In genomic region chr10:119871881-119872609, GRCh38 we compare ENCODE assay signal across 8 cellular contexts. TPM values are rescaled to one million over a fixed set of nuclear protein-coding genes. Genes with fewer than 3 reads are reported as not detected.
A peak's percentile ranks its signal among the peaks of the same experiment; 100 is the strongest.
DNase-seq lines count a peak whose midpoint lies in the region; ATAC-seq and TF ChIP-seq lines count a peak whose summit lies in the region.

No MANE protein-coding gene starts in this region.

- no peak for TF ChIP-seq CTCF in Panc1 (IDR thresholded peaks at IDR 0.05)

- H3K36me3 ChIP-seq in BLaER1 treated with 17β-estradiol and CSF1 and Interleukin-3, amounts not matched to agents 10 nM and 100 nM: peaks cover 0 to 44% (median 27%) of the 10 kb centered on the region in 11 experiments; a peak in 16 of 22 replicates
- no peaks in the 10 kb centered on the region; the same call in 1 of the 2 replicates for H3K36me3 ChIP-seq in Panc1 (ENCODE audit: control insufficient read depth, insufficient read depth, low read length)
- H3K36me3 ChIP-seq in urinary bladder (ENCODE audit: insufficient read depth): no peaks in the 10 kb centered on the region

- H3K4me1 ChIP-seq in BLaER1 treated with 17β-estradiol and CSF1 and Interleukin-3, amounts not matched to agents 10 nM and 100 nM: peaks cover 36 to 58% (median 48%) of the 10 kb centered on the region in 10 experiments
- H3K4me1 ChIP-seq in Panc1 (ENCODE audit: control insufficient read depth, insufficient read depth, low read length) (peaks cover 36% of the 10 kb centered on the region), urinary bladder (ENCODE audit: insufficient read depth) (no peaks in the 10 kb centered on the region)

- peaks cover 0 to 21% (median 4%) of the 10 kb centered on the region in 11 experiments; a peak in 9 of 22 replicates for H3K9me3 ChIP-seq in BLaER1 treated with 17β-estradiol and CSF1 and Interleukin-3, amounts not matched to agents 10 nM and 100 nM (replicated peaks in 1 of 11)
- no peaks in the 10 kb centered on the region for H3K9me3 ChIP-seq in Panc1 (ENCODE audit: control insufficient read depth, insufficient read depth, low read depth, low read length)

- intact Hi-C loops in Panc1 (cut with micrococcal nuclease; ENCODE audit: unreplicated experiment) (no loop called here), Right ventricle myocardium inferior (cut with DNase I) (loop anchor here (1.0 to 2.0 kb wide), 2 partner anchors 20 to 145 kb away; partner anchors contain the start of genes INPP5F and SEC23IP), posterior cingulate gyrus (cut with DNase I) (loop anchor here (1.0 to 5.0 kb wide), 2 partner anchors 145 to 276 kb away; partner anchors contain the start of genes INPP5F and TIAL1)

- under 1% methylated on average over 56 of the region's 56 CpGs for WGBS in urinary bladder

- CTCF ChIA-PET in Panc1 (lab: Charles Lee): interaction anchor here (0.6 to 1.1 kb wide), 4 partner anchors 11 to 186 kb away, joined by 3 to 14 read pairs (median 4); no protein-coding TSS in a partner anchor

- no TSS peak for BruUV-seq in Panc1 (replicated peaks; lab: Mats Ljungman, UMichigan)

- peak overlapping the region; percentile 87 to 99 (median 97) for H3K9ac ChIP-seq in BLaER1 treated with 17β-estradiol and CSF1 and Interleukin-3, amounts not matched to agents 10 nM and 100 nM

- no peaks in the 10 kb centered on the region for H3K27me3 ChIP-seq in BLaER1 treated with 17β-estradiol and CSF1 and Interleukin-3, amounts not matched to agents 10 nM and 100 nM
- no peaks in the 10 kb centered on the region for H3K27me3 ChIP-seq in Panc1 (ENCODE audit: control insufficient read depth, insufficient read depth, low read length)

- peak overlapping the region; percentile 81 to 96 (median 93) for H3K4me3 ChIP-seq in BLaER1 treated with 17β-estradiol and CSF1 and Interleukin-3, amounts not matched to agents 10 nM and 100 nM
- H3K4me3 ChIP-seq in Panc1 (ENCODE audit: low read depth in 2 of 2, low read length in 2 of 2) (peak overlapping the region; percentile 79 to 82), urinary bladder (ENCODE audit: low read depth, low read length) (peak overlapping the region; percentile 99)

- no peak for DNase-seq in Panc1 (ENCODE audit: low read depth, low spot score)
- peak; percentile 52 for DNase-seq in activated effector memory CD4-positive, alpha-beta T cell treated with Interleukin-2 at 50 U/mL for 16 hours
- DNase-seq in Right ventricle myocardium inferior (ENCODE audit: missing footprints): peak; percentile 80
- peak in 8 of 10 donors; percentile 20 to 90 (median 32) for DNase-seq in posterior cingulate gyrus

- H4K20me1 ChIP-seq in BLaER1 treated with 17β-estradiol and CSF1 and Interleukin-3, amounts not matched to agents 10 nM and 100 nM: peaks cover 46 to 52% (median 50%) of the 10 kb centered on the region in 11 experiments

- peak overlapping the region; percentile 84 to 97 (median 91) for H3K4me2 ChIP-seq in BLaER1 treated with 17β-estradiol and CSF1 and Interleukin-3, amounts not matched to agents 10 nM and 100 nM

- POLR2A ChIA-PET in Panc1 (lab: Charles Lee): interaction anchor here (0.6 to 1.0 kb wide), 4 partner anchors 12 to 201 kb away, joined by 3 to 6 read pairs (median 3); no protein-coding TSS in a partner anchor

- H3K27ac ChIP-seq in BLaER1 treated with 17β-estradiol and CSF1 and Interleukin-3, amounts not matched to agents 10 nM and 100 nM: peak overlapping the region; percentile 75 to 99 (median 97)
- H3K27ac ChIP-seq in Panc1 (ENCODE audit: low read length) (peak overlapping the region; percentile 87), urinary bladder (ENCODE audit: low read depth) (peak overlapping the region; percentile 82)

- ATAC-seq in GM19324 (IDR thresholded peaks at IDR 0.05; ENCODE audit: low FRiP score, unreplicated experiment) (peak; percentile 41), HG03432 (IDR thresholded peaks at IDR 0.05; ENCODE audit: unreplicated experiment) (peak; percentile 54), Panc1 (peak; percentile 65), Right ventricle myocardium inferior (peak; percentile 5)

- in situ Hi-C loops in Panc1 (cut with HindIII; ENCODE audit: low pct_unique_long_range_greater_than_20kb, low sequenced_read_pairs): no loop called here

RNA-seq across cellular contexts. Expression of gene MCMBP, which starts 0.6 kb away (rescaled TPM):
- total RNA-seq in Panc1 (2021; ENCODE audit: unreplicated experiment) (94.5 TPM), Right ventricle myocardium inferior (30.5 TPM), urinary bladder (60.9 TPM)
- polyA plus RNA-seq in Panc1 (2012; ENCODE audit: insufficient read length): 49.7 TPM
- 44.9 TPM for polyA plus RNA-seq in urinary bladder

RNA-seq across cellular contexts. Expression of gene SEC23IP, which starts 20.5 kb away (rescaled TPM):
- total RNA-seq in Panc1 (2021; ENCODE audit: unreplicated experiment) (132 TPM), Right ventricle myocardium inferior (23.5 TPM), urinary bladder (26.5 TPM)
- 102 TPM for polyA plus RNA-seq in Panc1 (2012; ENCODE audit: insufficient read length)
- polyA plus RNA-seq in urinary bladder: 16.9 TPM

Comparison
In these comparisons a context has a peak if more than half of its experiments do, and no peak if none do; other contexts are left out.
1. ATAC-seq: peak in every context shown above with its lines; median percentile 65 in Panc1; 54 in HG03432; 41 in GM19324; 5 in Right ventricle myocardium inferior.